Comparison of ENCODE assay signal across 20 cellular contexts in the genomic region with DNA sequence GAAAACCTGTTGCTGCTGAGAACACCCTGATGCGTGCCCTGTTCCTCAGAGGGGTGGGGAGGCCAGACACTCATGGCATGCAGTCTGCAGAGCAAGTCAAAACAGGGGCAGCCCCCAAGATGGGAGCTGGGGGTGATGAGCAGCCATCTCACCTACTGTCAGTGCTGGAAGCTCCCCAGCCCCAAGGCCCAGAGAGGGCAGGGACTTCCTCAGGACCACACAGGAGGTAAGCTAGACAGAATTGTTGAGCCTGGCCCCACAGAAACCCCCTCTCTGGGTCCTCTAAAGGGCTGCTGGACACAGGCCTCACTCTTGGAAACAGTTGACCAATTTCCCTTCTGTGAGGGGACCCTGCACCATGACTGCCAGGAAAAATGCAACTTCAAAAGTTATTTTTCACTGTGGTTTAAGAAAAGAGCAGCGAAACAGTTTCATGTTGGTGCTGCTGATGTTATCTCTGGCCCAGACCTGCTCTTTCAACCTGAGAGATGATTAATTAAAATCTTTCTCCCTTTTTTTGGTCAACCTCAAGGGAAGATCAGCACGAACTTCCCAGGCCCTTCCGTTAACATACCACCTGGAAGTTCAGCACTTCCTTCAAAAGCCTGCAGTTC. TPM values are rescaled to one million over a fixed set of nuclear protein-coding genes. Genes with fewer than 3 reads are reported as not detected.
DNase-seq lines count a peak whose midpoint lies in the region; ATAC-seq and TF ChIP-seq lines count a peak whose summit lies in the region.
"Had no signal": no experiment of that assay in that cellular context is flagged by ENCODE, and none has a peak within 500 bp of the region (broad histone marks: within the 10 kb centered on the region; RNA-seq: fewer than 3 reads in every experiment).

No MANE protein-coding gene starts in this region.

- H3K79me2 ChIP-seq in MM.1S (ENCODE audit: low read length): no peaks in the 10 kb centered on the region

- CTCF ChIA-PET in activated naive CD4-positive, alpha-beta T cell treated with anti-CD3 and anti-CD28 coated beads for 36 hours (lab: Charles Lee): no interaction called here
- CTCF ChIA-PET in CD8-positive, alpha-beta T cell (lab: Charles Lee): interaction anchor here (0.6 to 0.7 kb wide), 2 partner anchors 13 to 567 kb away, joined by 3 read pairs; no protein-coding TSS in a partner anchor

- H3K27me3 Mint-ChIP-seq in activated naive CD4-positive, alpha-beta T cell treated with anti-CD3 and anti-CD28 coated beads for 36 hours (ENCODE audit: low read depth): no peaks in the 10 kb centered on the region
- no peaks in the 10 kb centered on the region for H3K27me3 Mint-ChIP-seq in activated naive CD8-positive, alpha-beta T cell
- no peaks in the 10 kb centered on the region for H3K27me3 Mint-ChIP-seq in CD8-positive, alpha-beta T cell (ENCODE audit: low read depth)
- H3K27me3 Mint-ChIP-seq: naive thymus-derived CD4-positive, alpha-beta T cell had no signal

- H3K36me3 ChIP-seq in MM.1S (replicated peaks; ENCODE audit: insufficient read depth, low read length) (no peaks in the 10 kb centered on the region), right atrium auricular region (no peaks in the 10 kb centered on the region)
- H3K36me3 ChIP-seq in CD8-positive, alpha-beta T cell (ENCODE audit: insufficient read depth, low read length): no peaks in the 10 kb centered on the region

- peaks cover 11% of the 10 kb centered on the region for H3K4me1 Mint-ChIP-seq in activated naive CD4-positive, alpha-beta T cell treated with anti-CD3 and anti-CD28 coated beads for 36 hours (ENCODE audit: low read depth)
- peaks cover 24% of the 10 kb centered on the region for H3K4me1 Mint-ChIP-seq in activated naive CD8-positive, alpha-beta T cell (ENCODE audit: low read depth)
- peaks cover 13% of the 10 kb centered on the region for H3K4me1 Mint-ChIP-seq in CD8-positive, alpha-beta T cell (ENCODE audit: low read depth)

- H3K27ac ChIP-seq in MM.1S (ENCODE audit: low read length) (peak overlapping the region; percentile 42; the same call in 1 of the 2 replicates), right atrium auricular region (no peak overlapping the region)
- no peak overlapping the region for H3K27ac ChIP-seq in CD8-positive, alpha-beta T cell (ENCODE audit: low read depth, low read length)
- H3K27ac ChIP-seq: VCaP had no signal

- H3K4me3 Mint-ChIP-seq in activated naive CD4-positive, alpha-beta T cell treated with anti-CD3 and anti-CD28 coated beads for 36 hours: no peak overlapping the region
- no peak overlapping the region for H3K4me3 Mint-ChIP-seq in activated naive CD8-positive, alpha-beta T cell
- no peak overlapping the region for H3K4me3 Mint-ChIP-seq in CD8-positive, alpha-beta T cell

- TF ChIP-seq CTCF in MM.1S (IDR thresholded peaks at IDR 0.05; ENCODE audit: low read length): no peak
- TF ChIP-seq CTCF in right atrium auricular region (IDR thresholded peaks at IDR 0.05): no peak
- no peak for TF ChIP-seq CTCF in CD8-positive, alpha-beta T cell (IDR thresholded peaks at IDR 0.05)

- H3F3A ChIP-seq in MM.1S (ENCODE audit: insufficient read depth, low read length): 0 out of 2 replicates have a peak, but pooled peaks cover 6% of the 10 kb centered on the region

- no peaks in the 10 kb centered on the region for H3K9me3 Mint-ChIP-seq in activated naive CD4-positive, alpha-beta T cell treated with anti-CD3 and anti-CD28 coated beads for 36 hours
- H3K9me3 Mint-ChIP-seq in activated naive CD8-positive, alpha-beta T cell (ENCODE audit: low read depth): no peaks in the 10 kb centered on the region
- no peaks in the 10 kb centered on the region for H3K9me3 Mint-ChIP-seq in CD8-positive, alpha-beta T cell
- H3K9me3 Mint-ChIP-seq: naive thymus-derived CD4-positive, alpha-beta T cell had no signal

- peak overlapping the region; percentile 53 for H3K4me2 ChIP-seq in MM.1S (ENCODE audit: low read depth, low read length)

- H3K4me1 ChIP-seq in MM.1S (ENCODE audit: low read length) (peaks cover 18% of the 10 kb centered on the region), right atrium auricular region (peaks cover 0 to 16% of the 10 kb centered on the region in 2 donors)
- H3K4me1 ChIP-seq in CD8-positive, alpha-beta T cell (ENCODE audit: insufficient read depth, low read length): peaks cover 7% of the 10 kb centered on the region
- H3K4me1 ChIP-seq: Caco-2 had no signal

- H3K27ac Mint-ChIP-seq in activated naive CD4-positive, alpha-beta T cell treated with anti-CD3 and anti-CD28 coated beads for 36 hours: no peak overlapping the region
- peak overlapping the region; percentile 41 for H3K27ac Mint-ChIP-seq in activated naive CD8-positive, alpha-beta T cell
- H3K27ac Mint-ChIP-seq in CD8-positive, alpha-beta T cell: no peak overlapping the region
- H3K27ac Mint-ChIP-seq: progenitor cell of endocrine pancreas had no signal

- POLR2A ChIA-PET in CD8-positive, alpha-beta T cell (lab: Charles Lee): no interaction called here

- peak overlapping the region; percentile 1; the same call in 1 of the 2 replicates for H3K9ac ChIP-seq in MM.1S (ENCODE audit: low read length)

- no peaks in the 10 kb centered on the region for H4K20me1 ChIP-seq in MM.1S (ENCODE audit: insufficient read depth, low read length)

- intact Hi-C loops in activated naive CD4-positive, alpha-beta T cell treated with anti-CD3 and anti-CD28 coated beads for 36 hours (cut with micrococcal nuclease): no loop called here
- intact Hi-C loops in CD8-positive, alpha-beta T cell (cut with DNase I, micrococcal nuclease): loop anchor here in 1 of 2 experiments (5.0 kb wide), 1 partner anchor 909 kb away; no protein-coding TSS in a partner anchor

- ATAC-seq in stimulated activated naive CD8-positive, alpha-beta T cell treated with anti-CD3 and anti-CD28 coated beads, Interleukin-15, Interleukin-2, amounts not matched to agents 100 U/mL and 50 U/mL, for 24 hours: peak; percentile 92
- ATAC-seq in CD8-positive, alpha-beta T cell: no peak
- ATAC-seq: naive thymus-derived CD4-positive, alpha-beta T cell; Right ventricle myocardium inferior had no signal

- H3K9me3 ChIP-seq in MM.1S (replicated peaks; ENCODE audit: insufficient read depth, low read length) (no peaks in the 10 kb centered on the region), right atrium auricular region (no peaks in the 10 kb centered on the region)
- no peaks in the 10 kb centered on the region for H3K9me3 ChIP-seq in CD8-positive, alpha-beta T cell (ENCODE audit: low read length)
- H3K9me3 ChIP-seq: Caco-2 had no signal

- H3K4me3 ChIP-seq in MM.1S (ENCODE audit: low read length) (no peak overlapping the region), right atrium auricular region (no peak overlapping the region)
- H3K4me3 ChIP-seq in CD8-positive, alpha-beta T cell (ENCODE audit: low read depth, low read length): no peak overlapping the region

- peak overlapping the region; percentile 30; the same call in 1 of the 2 replicates for H2AFZ ChIP-seq in MM.1S (ENCODE audit: low read length)

- DNase-seq in activated naive CD4-positive, alpha-beta T cell treated with anti-CD3 and anti-CD28 coated beads for 36 hours: peak; percentile 57
- DNase-seq in activated naive CD4-positive, alpha-beta T cell (lab: John Stamatoyannopoulos, UW): no peak
- peak; percentile 37 for DNase-seq in MM.1S
- peak; percentile 76 for DNase-seq in stimulated activated naive CD8-positive, alpha-beta T cell treated with anti-CD3 and anti-CD28 coated beads, Interleukin-15, Interleukin-2, amounts not matched to agents 100 U/mL and 50 U/mL, for 24 hours
- DNase-seq in right atrium auricular region (ENCODE audit: low spot score): no peak
- DNase-seq in CD8-positive, alpha-beta T cell: no peak
- no peak for DNase-seq in NCI-H524 (lab: John Stamatoyannopoulos, UW)
- DNase-seq: Caco-2; foreskin fibroblast; hypothalamus; kidney; MV-4-11; naive thymus-derived CD4-positive, alpha-beta T cell; NCI-H1930 had no signal

- no peaks in the 10 kb centered on the region for H3K9me2 ChIP-seq in MM.1S (replicated peaks; ENCODE audit: insufficient read depth, low read length)

- H3K27me3 ChIP-seq in MM.1S (replicated peaks; ENCODE audit: insufficient read depth, low read length): no peaks in the 10 kb centered on the region
- no peaks in the 10 kb centered on the region for H3K27me3 ChIP-seq in right atrium auricular region
- H3K27me3 ChIP-seq in CD8-positive, alpha-beta T cell (ENCODE audit: insufficient read depth, low read length): no peaks in the 10 kb centered on the region

- H3K36me3 Mint-ChIP-seq in activated naive CD4-positive, alpha-beta T cell treated with anti-CD3 and anti-CD28 coated beads for 36 hours (ENCODE audit: low read depth): no peaks in the 10 kb centered on the region
- no peaks in the 10 kb centered on the region for H3K36me3 Mint-ChIP-seq in activated naive CD8-positive, alpha-beta T cell
- no peaks in the 10 kb centered on the region for H3K36me3 Mint-ChIP-seq in CD8-positive, alpha-beta T cell

RNA-seq across cellular contexts. Expression of a gene that starts 9.6 kb away (rescaled TPM):
- under 1 TPM in 1 of 2 experiments, not detected in 1; 0.30 TPM for total RNA-seq in activated naive CD4-positive, alpha-beta T cell treated with anti-CD3 and anti-CD28 coated beads for 36 hours
- total RNA-seq in right atrium auricular region: not detected
- total RNA-seq in CD8-positive, alpha-beta T cell: under 1 TPM in 1 of 2 experiments, not detected in 1; 0.41 TPM
- total RNA-seq: astrocyte, Caco-2, kidney, NCI-H460, progenitor cell of endocrine pancreas, Right ventricle myocardium inferior had no signal

RNA-seq across cellular contexts. Expression of a gene that starts 22.7 kb away (rescaled TPM):
- not detected for total RNA-seq in activated naive CD4-positive, alpha-beta T cell treated with anti-CD3 and anti-CD28 coated beads for 36 hours
- total RNA-seq in right atrium auricular region: not detected
- total RNA-seq in CD8-positive, alpha-beta T cell: not detected
- total RNA-seq: astrocyte, Caco-2, kidney, NCI-H460, progenitor cell of endocrine pancreas, Right ventricle myocardium inferior had no signal

Comparison
In these comparisons a context has a peak if more than half of its experiments do, and no peak if none do; other contexts are left out.
1. DNase-seq: peak in activated naive CD4-positive, alpha-beta T cell treated with anti-CD3 and anti-CD28 coated beads for 36 hours (single experiment), MM.1S (single experiment) and stimulated activated naive CD8-positive, alpha-beta T cell treated with anti-CD3 and anti-CD28 coated beads, Interleukin-15, Interleukin-2, amounts not matched to agents 100 U/mL and 50 U/mL, for 24 hours (single experiment); none in activated naive CD4-positive, alpha-beta T cell (0 of 4), right atrium auricular region (single experiment), CD8-positive, alpha-beta T cell (0 of 7) and NCI-H524 (0 of 2).